In the genomic region with DNA sequence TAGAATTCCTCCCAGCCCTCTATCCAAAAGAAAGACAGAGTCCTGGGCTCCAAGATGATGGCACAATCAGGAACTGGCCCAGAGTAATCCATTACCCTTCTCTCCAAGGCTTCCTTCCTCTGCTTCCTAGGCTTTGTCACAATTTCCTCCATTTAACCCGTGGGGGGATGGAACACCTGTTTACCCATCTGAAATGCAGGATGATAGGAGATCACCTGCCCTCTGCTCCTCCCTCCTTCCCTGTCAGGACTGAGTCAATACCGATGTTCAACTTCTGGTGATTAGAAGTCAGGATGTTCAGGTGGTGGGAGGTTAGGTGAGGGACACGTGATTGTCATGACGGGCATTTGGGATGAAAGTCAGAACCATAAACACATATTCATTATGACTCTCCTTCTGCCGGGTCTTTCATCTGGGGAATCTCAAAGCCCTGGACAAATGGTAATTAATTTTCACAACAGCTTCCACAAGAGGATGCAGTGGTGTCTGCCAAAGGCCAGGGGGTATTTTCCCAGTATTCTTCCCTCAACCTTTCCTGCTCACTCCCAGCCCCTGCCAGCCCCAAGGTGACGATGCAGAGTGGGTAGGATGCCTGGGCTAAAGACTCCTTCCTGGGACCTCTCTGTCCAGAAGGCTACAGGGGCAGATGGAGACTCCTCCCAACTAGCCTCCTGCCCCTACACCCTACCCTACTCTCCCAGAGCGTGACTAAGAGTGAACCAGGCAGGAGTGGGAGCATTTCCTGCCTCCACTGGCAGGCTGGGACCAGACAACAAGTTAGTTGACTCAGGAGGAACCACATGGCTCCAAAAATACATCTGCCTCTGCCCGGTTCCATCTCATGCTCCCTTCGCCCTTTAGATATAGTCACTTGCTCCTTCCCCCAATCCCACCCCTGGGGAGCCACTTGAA, we compare ENCODE assay signal across 1 cellular context.
TF ChIP-seq lines count a peak whose summit lies in the region.

No MANE protein-coding gene starts in this region.

TF ChIP-seq in A549, 52 proteins besides CTCF, POLR2A, EP300 and RAD21 (continued from another document):
- TF ChIP-seq, protein P1, sequence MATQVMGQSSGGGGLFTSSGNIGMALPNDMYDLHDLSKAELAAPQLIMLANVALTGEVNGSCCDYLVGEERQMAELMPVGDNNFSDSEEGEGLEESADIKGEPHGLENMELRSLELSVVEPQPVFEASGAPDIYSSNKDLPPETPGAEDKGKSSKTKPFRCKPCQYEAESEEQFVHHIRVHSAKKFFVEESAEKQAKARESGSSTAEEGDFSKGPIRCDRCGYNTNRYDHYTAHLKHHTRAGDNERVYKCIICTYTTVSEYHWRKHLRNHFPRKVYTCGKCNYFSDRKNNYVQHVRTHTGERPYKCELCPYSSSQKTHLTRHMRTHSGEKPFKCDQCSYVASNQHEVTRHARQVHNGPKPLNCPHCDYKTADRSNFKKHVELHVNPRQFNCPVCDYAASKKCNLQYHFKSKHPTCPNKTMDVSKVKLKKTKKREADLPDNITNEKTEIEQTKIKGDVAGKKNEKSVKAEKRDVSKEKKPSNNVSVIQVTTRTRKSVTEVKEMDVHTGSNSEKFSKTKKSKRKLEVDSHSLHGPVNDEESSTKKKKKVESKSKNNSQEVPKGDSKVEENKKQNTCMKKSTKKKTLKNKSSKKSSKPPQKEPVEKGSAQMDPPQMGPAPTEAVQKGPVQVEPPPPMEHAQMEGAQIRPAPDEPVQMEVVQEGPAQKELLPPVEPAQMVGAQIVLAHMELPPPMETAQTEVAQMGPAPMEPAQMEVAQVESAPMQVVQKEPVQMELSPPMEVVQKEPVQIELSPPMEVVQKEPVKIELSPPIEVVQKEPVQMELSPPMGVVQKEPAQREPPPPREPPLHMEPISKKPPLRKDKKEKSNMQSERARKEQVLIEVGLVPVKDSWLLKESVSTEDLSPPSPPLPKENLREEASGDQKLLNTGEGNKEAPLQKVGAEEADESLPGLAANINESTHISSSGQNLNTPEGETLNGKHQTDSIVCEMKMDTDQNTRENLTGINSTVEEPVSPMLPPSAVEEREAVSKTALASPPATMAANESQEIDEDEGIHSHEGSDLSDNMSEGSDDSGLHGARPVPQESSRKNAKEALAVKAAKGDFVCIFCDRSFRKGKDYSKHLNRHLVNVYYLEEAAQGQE (IDR thresholded peaks at IDR 0.05) = 0 out of 2 replicates have a peak, but pooled peaks have one; percentile 0
- no peak for TF ChIP-seq RCOR1 (IDR thresholded peaks at IDR 0.05; ENCODE audit: low read depth, low read length)
- TF ChIP-seq, protein P2, sequence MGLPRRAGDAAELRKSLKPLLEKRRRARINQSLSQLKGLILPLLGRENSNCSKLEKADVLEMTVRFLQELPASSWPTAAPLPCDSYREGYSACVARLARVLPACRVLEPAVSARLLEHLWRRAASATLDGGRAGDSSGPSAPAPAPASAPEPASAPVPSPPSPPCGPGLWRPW (IDR thresholded peaks at IDR 0.05) = no peak
- no peak for TF ChIP-seq FOSL2 (IDR thresholded peaks at IDR 0.05)
- no peak; the same call in none of the 2 replicates for TF ChIP-seq FOSL2 (CRISPR knock-in tag; IDR thresholded peaks at IDR 0.05)
- TF ChIP-seq ZSCAN20 (CRISPR knock-in tag; IDR thresholded peaks at IDR 0.05) = no peak
- TF ChIP-seq CBX2 (IDR thresholded peaks at IDR 0.05; ENCODE audit: borderline replicate concordance, low read depth) = no peak
- peak in 1 of 2 experiments; percentile 35; a peak in 1 of 5 replicates for TF ChIP-seq JUN (IDR thresholded peaks at IDR 0.05)
- peak; percentile 47 for TF ChIP-seq POLR2AphosphoS2 (conservative IDR thresholded peaks at IDR 0.05; ENCODE audit: low read length)
- no peak for TF ChIP-seq TFCP2L1 (CRISPR knock-in tag; IDR thresholded peaks at IDR 0.05)
